8 cellular contexts compared by ENCODE assay signal in the genomic region with DNA sequence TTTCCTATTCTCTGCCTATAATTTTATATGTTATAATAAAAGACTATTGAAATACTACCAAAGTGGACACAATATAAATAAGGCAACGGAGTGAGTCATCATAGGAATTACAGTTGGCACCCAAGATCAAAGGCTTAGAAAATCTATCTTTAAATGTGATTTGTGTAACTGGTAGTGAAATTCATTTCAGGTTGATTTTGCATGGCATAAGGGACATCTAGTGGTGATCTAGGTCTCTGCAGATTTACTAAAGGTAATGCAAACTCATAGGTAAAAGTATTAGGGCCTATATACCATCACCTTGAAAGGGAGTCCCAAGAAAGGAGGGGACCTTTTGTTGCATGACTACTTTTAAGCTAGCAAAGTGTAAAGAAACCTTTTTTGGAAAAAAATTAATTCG.
DNase-seq lines count a peak whose midpoint lies in the region; ATAC-seq and TF ChIP-seq lines count a peak whose summit lies in the region.

No MANE protein-coding gene starts in this region.

- DNase-seq in A673 (ENCODE audit: low spot score), result peak; percentile 9
- peak; percentile 56 for DNase-seq in NCI-H82 (lab: John Stamatoyannopoulos, UW)
- DNase-seq in fibroblast of peridontal ligament (ENCODE audit: extremely low read depth), result peak; percentile 74
- DNase-seq in lower leg skin (ENCODE audit: low spot score in 2 of 2), result no peak
- DNase-seq in thyroid gland, result no peak
- DNase-seq in RPMI8226, result no peak
- no peak for DNase-seq in T-helper 9 cell

- intact Hi-C loops in A673 (cut with micrococcal nuclease; ENCODE audit: unreplicated experiment), result loop anchor here (5.0 kb wide), 1 partner anchor 250 kb away; no protein-coding TSS in a partner anchor
- intact Hi-C loops in lower leg skin (cut with DNase I; ENCODE audit: low total_unique reads), result no loop called here
- intact Hi-C loops in thyroid gland (cut with DNase I), result no loop called here

- 16 to 18% methylated on average over 2 of the region's 2 CpGs for whole genome bisulfite sequencing in lower leg skin, 2 donors
- WGBS in thyroid gland, 2 donors, result 8 to 14% methylated on average over 2 of the region's 2 CpGs

- BruUV-seq in A673 (replicated peaks; lab: Mats Ljungman, UMichigan), result no TSS peak

- CTCF ChIA-PET in A673 (lab: Charles Lee), result no interaction called here

- H3K4me1 ChIP-seq in A673 (ENCODE audit: insufficient read depth, low read length, poor library complexity, severe bottlenecking), result no peaks in the 10 kb centered on the region
- H3K4me1 ChIP-seq in thyroid gland, result no peaks in the 10 kb centered on the region

- POLR2A ChIA-PET in A673 (lab: Charles Lee; ENCODE audit: low non-redundant PET), result no interaction called here

- H3K9me3 ChIP-seq in A673 (ENCODE audit: low read depth, low read length, poor library complexity, severe bottlenecking), result no peaks in the 10 kb centered on the region
- no peaks in the 10 kb centered on the region for H3K9me3 ChIP-seq in thyroid gland

- H3K27ac ChIP-seq in A673 (ENCODE audit: low read depth, low read length, poor library complexity, severe bottlenecking) (no peak overlapping the region), thyroid gland (no peak overlapping the region)

- no peak for TF ChIP-seq POLR2A in lower leg skin (IDR thresholded peaks at IDR 0.05)
- TF ChIP-seq POLR2A in thyroid gland (IDR thresholded peaks at IDR 0.05), result no peak

- TF ChIP-seq CTCF in A673 (conservative IDR thresholded peaks at IDR 0.05; ENCODE audit: low read depth, low read length), result peak; percentile 52
- no peak for TF ChIP-seq CTCF in lower leg skin (IDR thresholded peaks at IDR 0.05)
- peak in 3 of 6 experiments; percentile 41 to 51 (median 51) for TF ChIP-seq CTCF in thyroid gland (IDR thresholded peaks at IDR 0.05)

- no peaks in the 10 kb centered on the region for H3K27me3 ChIP-seq in A673 (replicated peaks; ENCODE audit: insufficient read depth, low read depth, low read length, poor library complexity)
- no peaks in the 10 kb centered on the region for H3K27me3 ChIP-seq in thyroid gland

- H3K4me3 ChIP-seq in A673 (ENCODE audit: low read depth, low read length, poor library complexity, severe bottlenecking) (no peak overlapping the region), lower leg skin (ENCODE audit: low read depth, poor library complexity, severe bottlenecking) (no peak overlapping the region), thyroid gland (replicated peaks in 1 of 3) (no peak overlapping the region)

- ATAC-seq in GM18868 (IDR thresholded peaks at IDR 0.05; ENCODE audit: unreplicated experiment), result peak; percentile 73

- H3K36me3 ChIP-seq in A673 (ENCODE audit: insufficient read depth, low read length, poor library complexity, severe bottlenecking) (no peaks in the 10 kb centered on the region), thyroid gland (no peaks in the 10 kb centered on the region)

Comparison
In these comparisons a context has a peak if more than half of its experiments do, and no peak if none do; other contexts are left out.
1. DNase-seq: peak in A673 (single experiment), NCI-H82 (single experiment) and fibroblast of peridontal ligament (single experiment); none in lower leg skin (0 of 2), thyroid gland (0 of 2), RPMI8226 (single experiment) and T-helper 9 cell (single experiment).